8 cellular contexts compared by ENCODE assay signal in the genomic region with DNA sequence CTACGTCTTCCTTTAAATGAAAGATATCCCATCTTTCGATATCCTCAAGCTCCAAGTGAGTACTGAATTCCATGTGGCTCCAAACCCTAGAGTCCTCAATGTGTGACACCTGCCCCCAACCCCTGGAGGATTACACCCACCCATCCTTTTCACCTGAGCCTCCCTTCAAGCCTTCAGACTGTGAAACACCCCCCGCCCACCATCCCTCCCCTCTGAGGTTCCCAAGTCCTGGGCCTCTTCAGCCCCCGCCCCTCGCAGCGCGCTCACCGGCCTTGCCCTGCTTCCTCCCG. TPM values are rescaled to one million over a fixed set of nuclear protein-coding genes. Genes with fewer than 3 reads are reported as not detected.
DNase-seq lines count a peak whose midpoint lies in the region; ATAC-seq and TF ChIP-seq lines count a peak whose summit lies in the region.

No MANE protein-coding gene starts in this region.

- ATAC-seq in T-cell (replicated peaks in 1 of 4), result no peak
- no peak for ATAC-seq in GM19395 (IDR thresholded peaks at IDR 0.05; ENCODE audit: unreplicated experiment)

- no peak for TF ChIP-seq CTCF in H9 (conservative IDR thresholded peaks at IDR 0.05)
- TF ChIP-seq CTCF in esophagus squamous epithelium (IDR thresholded peaks at IDR 0.05), result no peak
- TF ChIP-seq CTCF in retinal pigment epithelial cell (conservative IDR thresholded peaks at IDR 0.05; ENCODE audit: low read depth, low read length), result no peak

- no peak overlapping the region for H3T11ph ChIP-seq in H9 (ENCODE audit: low read length)

- H3K36me3 ChIP-seq in esophagus squamous epithelium, result peaks cover 16 to 63% (median 43%) of the 10 kb centered on the region in 3 donors

- H2BK20ac ChIP-seq in H9 (ENCODE audit: low read depth, low read length, poor library complexity, severe bottlenecking), result no peak overlapping the region

- no peak for TF ChIP-seq POLR2A in esophagus squamous epithelium (IDR thresholded peaks at IDR 0.05)

- no peak overlapping the region for H2BK12ac ChIP-seq in H9 (ENCODE audit: insufficient read length, low read depth, low read length)

- H3K4me1 ChIP-seq in H9 (ENCODE audit: insufficient read depth, low read length), result peaks cover 2% of the 10 kb centered on the region; the same call in 1 of the 2 replicates
- H3K4me1 ChIP-seq in esophagus squamous epithelium, result peaks cover 24 to 66% (median 32%) of the 10 kb centered on the region in 3 donors

- H3K18ac ChIP-seq in H9 (ENCODE audit: insufficient read length, low read depth, low read length), result no peak overlapping the region

- H3K9me3 Mint-ChIP-seq in H9, result no peaks in the 10 kb centered on the region
- H3K9me3 Mint-ChIP-seq in T-cell, result no peaks in the 10 kb centered on the region

- H2BK120ac ChIP-seq in H9 (ENCODE audit: low read depth, low read length, poor library complexity, severe bottlenecking), result no peak overlapping the region

- no peak overlapping the region for H3K4ac ChIP-seq in H9 (ENCODE audit: low read depth, low read length)

- H2BK5ac ChIP-seq in H9 (ENCODE audit: insufficient read length, low read length), result no peak overlapping the region

- peaks cover 7% of the 10 kb centered on the region for H3K23me2 ChIP-seq in H9 (ENCODE audit: insufficient read length, low read depth, low read length, poor library complexity, severe bottlenecking)

- H3K79me1 ChIP-seq in H9 (ENCODE audit: insufficient read depth, low read depth, low read length, poor library complexity, severe bottlenecking), result no peaks in the 10 kb centered on the region

- no peak overlapping the region for H2AK5ac ChIP-seq in H9 (ENCODE audit: insufficient read length, low read length)

- POLR2A ChIA-PET in T-cell (lab: Charles Lee), result interaction anchor here (0.6 to 1.3 kb wide), 6 partner anchors 10 to 351 kb away, joined by 3 to 7 read pairs (median 4); a partner anchor contains a TSS

- peak; percentile 79 for DNase-seq in H9
- DNase-seq in T-cell, result peak in 2 of 34 experiments; percentile 57 to 67
- no peak for DNase-seq in esophagus squamous epithelium (lab: John Stamatoyannopoulos, UW)
- DNase-seq in retinal pigment epithelial cell (ENCODE audit: low read depth), result no peak
- DNase-seq in cerebellar nuclear complex (lab: John Stamatoyannopoulos, UW), result no peak
- no peak for DNase-seq in activated effector memory CD4-positive, alpha-beta T cell treated with Interleukin-2 at 50 U/mL for 16 hours
- no peak for DNase-seq in glomerular visceral epithelial cell (ENCODE audit: extremely low spot score)

- peak overlapping the region; percentile 76 for H3K4me2 ChIP-seq in H9 (ENCODE audit: insufficient read depth, insufficient read length, low read length)

- intact Hi-C loops in esophagus squamous epithelium (cut with DNase I), result loop anchor here (5.0 to 10.0 kb wide), 2 partner anchors 36 to 104 kb away; a partner anchor contains a TSS

- CTCF ChIA-PET in T-cell (lab: Charles Lee), result interaction anchor here (0.9 to 2.2 kb wide), 7 partner anchors 12 to 124 kb away, joined by 3 to 8 read pairs (median 4); a partner anchor contains a TSS

- no peak overlapping the region for H4K91ac ChIP-seq in H9 (ENCODE audit: insufficient read length, low read depth, low read length)

- peaks cover 44 to 49% of the 10 kb centered on the region in 2 experiments for H3K4me1 Mint-ChIP-seq in H9
- H3K4me1 Mint-ChIP-seq in T-cell, result peaks cover 43 to 50% (median 44%) of the 10 kb centered on the region in 3 donors

- H3K9ac ChIP-seq in H9 (ENCODE audit: extremely low read depth, insufficient read length, low read length), result peak overlapping the region; percentile 74

- peak overlapping the region; percentile 83 to 88 (median 84); a peak in 5 of 7 replicates for H3K27ac Mint-ChIP-seq in H9
- peak overlapping the region; percentile 95 for H3K27ac Mint-ChIP-seq in T-cell

- H4K8ac ChIP-seq in H9 (replicated peaks; ENCODE audit: insufficient read length, low read depth, low read length), result no peak overlapping the region

- H3K4me3 Mint-ChIP-seq in H9, result peak overlapping the region; percentile 82 to 99
- H3K4me3 Mint-ChIP-seq in T-cell, result peak overlapping the region; percentile 86 to 93 (median 92)

- H3K14ac ChIP-seq in H9 (ENCODE audit: insufficient read depth, low read length), result no peak overlapping the region

- H3K27me3 ChIP-seq in H9 (ENCODE audit: insufficient read depth, low read length) (no peaks in the 10 kb centered on the region), esophagus squamous epithelium (no peaks in the 10 kb centered on the region)

- H3K79me2 ChIP-seq in H9 (ENCODE audit: insufficient read depth, low read length), result no peaks in the 10 kb centered on the region; the same call in 1 of the 2 replicates

- H3K9me3 ChIP-seq in H9 (ENCODE audit: control insufficient read depth, low read depth, low read length) (no peaks in the 10 kb centered on the region), esophagus squamous epithelium (no peaks in the 10 kb centered on the region)

- peak overlapping the region; percentile 67 to 98 (median 79) for H3K4me3 ChIP-seq in esophagus squamous epithelium
- H3K4me3 ChIP-seq in retinal pigment epithelial cell (ENCODE audit: low read length), result peak overlapping the region; percentile 67

- H3K27ac ChIP-seq in H9 (ENCODE audit: insufficient read length, low read depth, low read length) (no peak overlapping the region), esophagus squamous epithelium (peak overlapping the region; percentile 95 to 99 (median 98))

- H4K20me1 ChIP-seq in H9 (ENCODE audit: control insufficient read depth, insufficient read depth, insufficient read length), result no peaks in the 10 kb centered on the region

- no peak overlapping the region for H4K5ac ChIP-seq in H9 (ENCODE audit: insufficient read length, low read depth, low read length)

- no peak overlapping the region for H2BK15ac ChIP-seq in H9 (ENCODE audit: low read depth, low read length)

- H3K36me3 Mint-ChIP-seq in H9 (ENCODE audit: insufficient read depth in 1 of 3, low read depth in 3 of 3), result peaks cover 26 to 65% (median 53%) of the 10 kb centered on the region in 3 experiments; a peak in 6 of 7 replicates
- peaks cover 21% of the 10 kb centered on the region for H3K36me3 Mint-ChIP-seq in T-cell

- H3K23ac ChIP-seq in H9 (ENCODE audit: insufficient read length, low read depth, low read length), result no peak overlapping the region

- H3K27me3 Mint-ChIP-seq in H9 (ENCODE audit: low read depth), result no peaks in the 10 kb centered on the region
- H3K27me3 Mint-ChIP-seq in T-cell, result no peaks in the 10 kb centered on the region

- no peak overlapping the region for H3K56ac ChIP-seq in H9 (ENCODE audit: insufficient read length, low read depth, low read length)

- WGBS in H9 (ENCODE audit: extremely low coverage, insufficient read length, low lambda C conversion rate), result no CpG with 5 or more reads among the region's 9 CpGs
- 0 to 3% methylated on average over 2 to 3 of the region's 9 CpGs for WGBS in esophagus squamous epithelium, 2 donors

- no peak overlapping the region for H2AFZ ChIP-seq in H9 (ENCODE audit: low read length)

RNA-seq across cellular contexts. Expression of a gene that starts 0.4 kb away (rescaled TPM):
- total RNA-seq in H9 (2021), result 38.7 and 39.5 TPM in 2 replicates
- 10 to 100 TPM; 36.0 to 70.8 (median 68.5) TPM for total RNA-seq in T-cell
- 10 to 100 TPM; 14.4 to 18.8 (median 17.5) TPM for total RNA-seq in esophagus squamous epithelium

RNA-seq across cellular contexts. Expression of a gene that starts 5.3 kb away (rescaled TPM):
- 21.6 and 22.5 TPM in 2 replicates for total RNA-seq in H9 (2021)
- total RNA-seq in T-cell, result 100 to 1,000 TPM; 299 to 450 (median 328) TPM
- 10 to 100 TPM; 11.1 to 51.1 (median 29.3) TPM for total RNA-seq in esophagus squamous epithelium

RNA-seq across cellular contexts. Expression of a gene that starts 9.4 kb away (rescaled TPM):
- total RNA-seq in H9 (2021) (168 and 173 TPM in 2 replicates), T-cell (10 to 100 TPM; 61.3 to 88.2 (median 76.8) TPM), esophagus squamous epithelium (10 to 100 TPM; 37.6 to 80.9 (median 65.8) TPM)

RNA-seq across cellular contexts. Expression of a gene that starts 13.3 kb away (rescaled TPM):
- total RNA-seq in H9 (2021), result 279 and 283 TPM in 2 replicates
- 10 to 100 TPM in 4 of 5 donors, 1 to 10 TPM in 1; 7.9 to 11.8 (median 10.3) TPM for total RNA-seq in T-cell
- total RNA-seq in esophagus squamous epithelium, result 10 to 100 TPM; 34.9 to 72.8 (median 55.3) TPM

RNA-seq across cellular contexts. Expression of a gene that starts 22.0 kb away (rescaled TPM):
- 97.0 and 102 TPM in 2 replicates for total RNA-seq in H9 (2021)
- total RNA-seq in T-cell, result 10 to 100 TPM; 32.8 to 64.3 (median 53.4) TPM
- 10 to 100 TPM; 21.5 to 30.9 (median 29.5) TPM for total RNA-seq in esophagus squamous epithelium

Comparison
In these comparisons a context has a peak if more than half of its experiments do, and no peak if none do; other contexts are left out.
1. RNA of a gene that starts 5.3 kb away (total RNA-seq): 299 to 450 TPM in T-cell; 11.1 to 51.1 TPM in esophagus squamous epithelium and 21.6 to 22.5 TPM in H9; every median in the first group is over 4 times any median in the second.